Comparison of ENCODE assay signal across 11 cellular contexts in the genomic region with DNA sequence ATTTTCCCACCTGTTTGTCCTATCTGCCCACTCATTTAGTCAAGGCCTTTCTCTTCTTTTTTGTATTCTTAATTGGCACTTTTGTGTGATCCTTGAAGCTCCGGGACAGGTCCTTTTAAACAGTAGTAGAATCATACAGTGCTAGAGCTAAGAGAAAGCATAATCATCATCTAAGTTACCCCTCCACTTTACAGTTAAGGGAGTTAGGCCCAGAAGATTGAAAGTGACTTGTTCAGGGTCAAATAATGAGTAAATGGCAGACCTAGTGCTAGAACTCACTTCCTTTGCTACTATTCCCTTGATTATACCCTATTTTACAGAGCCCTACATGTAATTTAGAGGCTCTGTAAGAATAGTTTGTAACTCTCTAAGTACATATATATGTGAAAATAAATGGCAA. TPM values are rescaled to one million over a fixed set of nuclear protein-coding genes. Genes with fewer than 3 reads are reported as not detected.
A peak's percentile ranks its signal among the peaks of the same experiment; 100 is the strongest.
DNase-seq lines count a peak whose midpoint lies in the region; ATAC-seq, FAIRE-seq and TF ChIP-seq lines count a peak whose summit lies in the region.
"Had no signal": no experiment of that assay in that cellular context is flagged by ENCODE, and none has a peak within 500 bp of the region (broad histone marks: within the 10 kb centered on the region; RNA-seq: fewer than 3 reads in every experiment).

No MANE protein-coding gene starts in this region.

- peaks cover 36% of the 10 kb centered on the region for H4K20me1 ChIP-seq in SU-DHL-6 (ENCODE audit: low read depth, low read length)

- TF ChIP-seq EP300 in gastroesophageal sphincter (IDR thresholded peaks at IDR 0.05) (no peak), stomach (IDR thresholded peaks at IDR 0.05) (no peak)

- intact Hi-C loops in stomach (cut with DNase I; ENCODE audit: low total_unique reads): no loop called here

- no peak overlapping the region for H2AFZ ChIP-seq in SU-DHL-6 (ENCODE audit: low read depth, low read length, severe bottlenecking)

- TF ChIP-seq POLR2A in gastroesophageal sphincter (IDR thresholded peaks at IDR 0.05) (no peak), stomach (IDR thresholded peaks at IDR 0.05) (no peak)

- H3K9me3 ChIP-seq in SU-DHL-6 (ENCODE audit: insufficient read depth, low read length) (no peaks in the 10 kb centered on the region), gastroesophageal sphincter (no peaks in the 10 kb centered on the region), stomach (no peaks in the 10 kb centered on the region)

- H3F3A ChIP-seq in SU-DHL-6 (ENCODE audit: insufficient read depth): no peaks in the 10 kb centered on the region; the same call in 1 of the 2 replicates

- peaks cover 17 to 64% (median 40%) of the 10 kb centered on the region in 3 donors for H3K4me1 ChIP-seq in gastroesophageal sphincter
- H3K4me1 ChIP-seq in stomach: peaks cover 38 to 70% (median 59%) of the 10 kb centered on the region in 4 donors

- DNase-seq in GM19239 (ENCODE audit: insufficient read length, low spot score) (no peak), stomach (no peak), iPS-NIHi7 (ENCODE audit: extremely low spot score) (no peak)
- no peak for DNase-seq in activated effector memory CD4-positive, alpha-beta T cell treated with anti-CD3 and anti-CD28 coated beads, Interleukin-2, amount 50 U/mL, for 16 hours
- DNase-seq in activated T-cell treated with anti-CD3 and anti-CD28 coated beads, Interleukin-2, amount 50 U/mL, for 1 hour: no peak
- DNase-seq: amygdala, NCI-H2227 treated with DMSO at 0.1 percent for 48 hours had no signal

- TF ChIP-seq CTCF in SU-DHL-6 (IDR thresholded peaks at IDR 0.05; ENCODE audit: insufficient read depth, low read length, poor library complexity, severe bottlenecking) (no peak), gastroesophageal sphincter (IDR thresholded peaks at IDR 0.05) (no peak), stomach (IDR thresholded peaks at IDR 0.05) (no peak)

- H3K27ac ChIP-seq in SU-DHL-6 (ENCODE audit: low read depth, low read length) (no peak overlapping the region), gastroesophageal sphincter (peak overlapping the region; percentile 92 to 99 (median 96)), stomach (peak overlapping the region in 4 of 5 donors; percentile 95 to 99 (median 98))

- H3K79me2 ChIP-seq in SU-DHL-6 (ENCODE audit: insufficient read depth, low read length): peaks cover 66% of the 10 kb centered on the region

- peak; percentile 42 for FAIRE-seq in GM19239 (lab: Jason Lieb, UNC)
- FAIRE-seq: TTC549 had no signal

- no peaks in the 10 kb centered on the region for H3K9me2 ChIP-seq in SU-DHL-6 (replicated peaks; ENCODE audit: insufficient read depth, low read length)

- H3K9ac ChIP-seq in SU-DHL-6 (ENCODE audit: low read length): no peak overlapping the region

- no peaks in the 10 kb centered on the region for H3K27me3 ChIP-seq in SU-DHL-6 (ENCODE audit: low read length)
- H3K27me3 ChIP-seq in gastroesophageal sphincter: no peaks in the 10 kb centered on the region
- no peaks in the 10 kb centered on the region for H3K27me3 ChIP-seq in stomach

- peak overlapping the region; percentile 88 for H3K4me2 ChIP-seq in SU-DHL-6 (ENCODE audit: low read depth, low read length, poor library complexity, severe bottlenecking)

- no peak for ATAC-seq in gastroesophageal sphincter
- ATAC-seq in HG03135 (IDR thresholded peaks at IDR 0.05; ENCODE audit: unreplicated experiment): no peak

- WGBS in gastroesophageal sphincter (ENCODE audit: low coverage in 1 of 2), 2 donors: 22 to 50% methylated on average over 1 of the region's 1 CpG
- 41 to 52% (median 43%) methylated on average over 1 of the region's 1 CpG for WGBS in stomach, 5 donors

- H3K36me3 ChIP-seq in SU-DHL-6 (ENCODE audit: low read length) (no peaks in the 10 kb centered on the region), gastroesophageal sphincter (no peaks in the 10 kb centered on the region), stomach (no peaks in the 10 kb centered on the region)

- no peak overlapping the region for H3K4me3 ChIP-seq in SU-DHL-6 (ENCODE audit: insufficient read depth, low read length, poor library complexity, severe bottlenecking)
- peak overlapping the region; percentile 75 to 93 for H3K4me3 ChIP-seq in gastroesophageal sphincter
- peak overlapping the region; percentile 60 to 82 (median 72) for H3K4me3 ChIP-seq in stomach

RNA-seq across cellular contexts. Expression of a gene that starts 2.5 kb away (rescaled TPM):
- total RNA-seq in gastroesophageal sphincter (100 to 1,000 TPM in 3 of 4 donors, 10 to 100 TPM in 1; 84.7 to 156 (median 115) TPM), stomach (100 to 1,000 TPM in 2 of 5 donors, 10 to 100 TPM in 3; 35.6 to 200 (median 93.3) TPM)
- polyA plus RNA-seq in stomach: 10 to 100 TPM; 14.6 to 22.6 (median 16.9) TPM
